20 cellular contexts compared by ENCODE assay signal in genomic region chr1:225613006-225613405, GRCh38. TPM values are rescaled to one million over a fixed set of nuclear protein-coding genes. Genes with fewer than 3 reads are reported as not detected.
DNase-seq lines count a peak whose midpoint lies in the region; ATAC-seq and TF ChIP-seq lines count a peak whose summit lies in the region.
"Had no signal": no experiment of that assay in that cellular context is flagged by ENCODE, and none has a peak within 500 bp of the region (broad histone marks: within the 10 kb centered on the region; RNA-seq: fewer than 3 reads in every experiment).

No MANE protein-coding gene starts in this region.

- H3K79me2 ChIP-seq in osteoblast (ENCODE audit: insufficient read depth, low read length): peaks cover 94% of the 10 kb centered on the region

- intact Hi-C loops in heart right ventricle (cut with DNase I): loop anchor here in 1 of 10 donors (2.0 kb wide), 1 partner anchor 14 kb away; no protein-coding TSS in a partner anchor
- intact Hi-C loops in Caco-2 (cut with micrococcal nuclease; ENCODE audit: unreplicated experiment): no loop called here

- H3K27ac ChIP-seq in right atrium auricular region: peak overlapping the region; percentile 2 to 28
- peak overlapping the region in 2 of 10 donors; percentile 13 to 57 for H3K27ac ChIP-seq in heart right ventricle
- peak overlapping the region; percentile 49 for H3K27ac ChIP-seq in osteoblast (ENCODE audit: low read depth, low read length)

- peaks cover 5% of the 10 kb centered on the region for H3K36me3 Mint-ChIP-seq in Caco-2 (ENCODE audit: insufficient read depth, unreplicated experiment)

- no peak overlapping the region for H3K4me3 ChIP-seq in right atrium auricular region
- no peak overlapping the region for H3K4me3 ChIP-seq in heart right ventricle
- no peak overlapping the region for H3K4me3 ChIP-seq in osteoblast (ENCODE audit: insufficient read depth, low read length)
- no peak overlapping the region for H3K4me3 ChIP-seq in Caco-2 (ENCODE audit: low read depth, low read length)
- H3K4me3 ChIP-seq in MG63: no peak overlapping the region
- H3K4me3 ChIP-seq: gastroesophageal sphincter, ovary had no signal

- DNase-seq in right atrium auricular region (ENCODE audit: low spot score): no peak
- DNase-seq in heart right ventricle: no peak
- peak; percentile 17 for DNase-seq in cerebellar cortex (ENCODE audit: low spot score)
- no peak for DNase-seq in osteoblast (ENCODE audit: insufficient read length, low spot score, missing footprints)
- DNase-seq in NCI-H1694 treated with DMSO at 0.1 percent for 48 hours (lab: John Stamatoyannopoulos, UW): no peak
- no peak for DNase-seq in Caco-2
- DNase-seq in MG63: no peak
- DNase-seq: activated CD4-positive, alpha-beta T cell treated with anti-CD3 and anti-CD28 coated beads, Interleukin-2, amount 50 U/mL, for 1 hour; activated CD8-positive, alpha-beta memory T cell treated with anti-CD3 and anti-CD28 coated beads, Interleukin-2, amount 50 U/mL, for 4 hours; activated effector memory CD4-positive, alpha-beta T cell treated with Interleukin-2 at 50 U/mL for 16 hours; activated naive CD8-positive, alpha-beta T cell treated with anti-CD3 and anti-CD28 coated beads, Interleukin-2, amount 50 U/mL, for 24 hours; DMS79; KG1; NCI-H1092; NCI-H2107; NCI-H524 treated with DMSO at 0.1 percent for 48 hours; ovary; T-helper 1 cell had no signal

- POLR2A ChIA-PET in Caco-2 (lab: Charles Lee): no interaction called here

- no peak overlapping the region for H3K4me2 ChIP-seq in osteoblast (ENCODE audit: insufficient read depth, low read length)

- no TSS peak for BruUV-seq in Caco-2 (replicated peaks; lab: Mats Ljungman, UMichigan)

- WGBS in heart right ventricle, 2 donors: 58 to 61% methylated on average over 3 of the region's 3 CpGs

- CTCF ChIA-PET in Caco-2 (lab: Charles Lee): interaction anchor here (0.6 kb wide), 1 partner anchor 165 kb away, joined by 3 read pairs; the partner anchor contains the start of gene SRP9

- H3K27me3 Mint-ChIP-seq in Caco-2 (ENCODE audit: insufficient read depth, unreplicated experiment): no peaks in the 10 kb centered on the region
- H3K27me3 Mint-ChIP-seq: activated naive CD8-positive, alpha-beta T cell treated with anti-CD3 and anti-CD28 coated beads, Interleukin-2, amount 50 U/mL, for 24 hours had no signal

- no peak overlapping the region for H3K27ac Mint-ChIP-seq in Caco-2 (ENCODE audit: unreplicated experiment)
- H3K27ac Mint-ChIP-seq: activated naive CD8-positive, alpha-beta T cell treated with anti-CD3 and anti-CD28 coated beads, Interleukin-2, amount 50 U/mL, for 24 hours had no signal

- H3K9me3 ChIP-seq in right atrium auricular region: no peaks in the 10 kb centered on the region
- H3K9me3 ChIP-seq in heart right ventricle: no peaks in the 10 kb centered on the region
- H3K9me3 ChIP-seq in osteoblast (ENCODE audit: low read depth, low read length): no peaks in the 10 kb centered on the region
- no peaks in the 10 kb centered on the region for H3K9me3 ChIP-seq in Caco-2
- no peaks in the 10 kb centered on the region for H3K9me3 ChIP-seq in MG63
- H3K9me3 ChIP-seq: gastroesophageal sphincter, ovary had no signal

- H3K4me1 Mint-ChIP-seq in Caco-2 (ENCODE audit: low read depth, unreplicated experiment): peaks cover 16% of the 10 kb centered on the region
- H3K4me1 Mint-ChIP-seq: activated naive CD8-positive, alpha-beta T cell treated with anti-CD3 and anti-CD28 coated beads, Interleukin-2, amount 50 U/mL, for 24 hours had no signal

- H3K4me1 ChIP-seq in right atrium auricular region (peaks cover 0 to 24% of the 10 kb centered on the region in 2 donors), heart right ventricle (peaks cover 6 to 53% (median 27%) of the 10 kb centered on the region in 9 donors), osteoblast (ENCODE audit: insufficient read depth, low read length) (peaks cover 23% of the 10 kb centered on the region), Caco-2 (peaks cover 25% of the 10 kb centered on the region)

- no peaks in the 10 kb centered on the region for H3K9me3 Mint-ChIP-seq in Caco-2 (ENCODE audit: unreplicated experiment)
- H3K9me3 Mint-ChIP-seq: activated naive CD8-positive, alpha-beta T cell treated with anti-CD3 and anti-CD28 coated beads, Interleukin-2, amount 50 U/mL, for 24 hours had no signal

- H4K20me1 ChIP-seq in osteoblast (ENCODE audit: insufficient read depth, low read length): peaks cover 56% of the 10 kb centered on the region

- H3K27me3 ChIP-seq in right atrium auricular region (no peaks in the 10 kb centered on the region), heart right ventricle (no peaks in the 10 kb centered on the region), osteoblast (ENCODE audit: insufficient read depth, low read length) (no peaks in the 10 kb centered on the region), Caco-2 (replicated peaks; ENCODE audit: control insufficient read depth, insufficient read depth, low read length) (no peaks in the 10 kb centered on the region), MG63 (no peaks in the 10 kb centered on the region)
- H3K27me3 ChIP-seq: gastroesophageal sphincter, ovary had no signal

- H3K4me3 Mint-ChIP-seq in Caco-2 (ENCODE audit: unreplicated experiment): no peak overlapping the region
- H3K4me3 Mint-ChIP-seq: activated naive CD8-positive, alpha-beta T cell treated with anti-CD3 and anti-CD28 coated beads, Interleukin-2, amount 50 U/mL, for 24 hours had no signal

- no peaks in the 10 kb centered on the region for H3K36me3 ChIP-seq in right atrium auricular region
- H3K36me3 ChIP-seq in heart right ventricle: no peaks in the 10 kb centered on the region
- H3K36me3 ChIP-seq in osteoblast (ENCODE audit: insufficient read depth, low read length): no peaks in the 10 kb centered on the region
- H3K36me3 ChIP-seq in Caco-2 (ENCODE audit: control insufficient read depth, insufficient read depth, low read length): no peaks in the 10 kb centered on the region
- H3K36me3 ChIP-seq in MG63: no peaks in the 10 kb centered on the region; the same call in 1 of the 2 replicates
- H3K36me3 ChIP-seq: gastroesophageal sphincter, ovary had no signal

- no peak for TF ChIP-seq CTCF in right atrium auricular region (IDR thresholded peaks at IDR 0.05)
- TF ChIP-seq CTCF in heart right ventricle (IDR thresholded peaks at IDR 0.05): no peak
- no peak for TF ChIP-seq CTCF in osteoblast (IDR thresholded peaks at IDR 0.05; ENCODE audit: extremely low read depth, low read depth, low read length)
- TF ChIP-seq CTCF in Caco-2 (IDR thresholded peaks at IDR 0.05; ENCODE audit: insufficient read depth in 1 of 2, low read depth in 1 of 2, low read length in 1 of 2, severe bottlenecking in 1 of 2, unreplicated experiment in 1 of 2): no peak

- no peak for ATAC-seq in heart right ventricle
- no peak for ATAC-seq in GM21528 (IDR thresholded peaks at IDR 0.05; ENCODE audit: low FRiP score, unreplicated experiment)
- ATAC-seq: activated naive CD8-positive, alpha-beta T cell treated with anti-CD3 and anti-CD28 coated beads, Interleukin-2, amount 50 U/mL, for 24 hours; gastroesophageal sphincter had no signal

- no peak overlapping the region for H2AFZ ChIP-seq in osteoblast (ENCODE audit: low read length)

RNA-seq across cellular contexts. Expression of gene ENAH, which starts 39.9 kb away (rescaled TPM):
- total RNA-seq in right atrium auricular region: 10 to 100 TPM; 50.5 to 59.5 TPM
- 100 to 1,000 TPM in 6 of 10 donors, 10 to 100 TPM in 4; 63.3 to 201 (median 115) TPM for total RNA-seq in heart right ventricle
- polyA plus RNA-seq in heart right ventricle: 10 to 100 TPM; 12.4 to 16.4 TPM
- 344 and 453 TPM in 2 replicates for total RNA-seq in osteoblast
- 78.0 and 80.0 TPM in 2 replicates for total RNA-seq in Caco-2 (2022)
- total RNA-seq in MG63 (2014; rRNA removed; shearing (Covaris generic); ENCODE audit: low replicate concordance): 121 and 171 TPM in 2 replicates
